26 cellular contexts compared by ENCODE assay signal in the genomic region with DNA sequence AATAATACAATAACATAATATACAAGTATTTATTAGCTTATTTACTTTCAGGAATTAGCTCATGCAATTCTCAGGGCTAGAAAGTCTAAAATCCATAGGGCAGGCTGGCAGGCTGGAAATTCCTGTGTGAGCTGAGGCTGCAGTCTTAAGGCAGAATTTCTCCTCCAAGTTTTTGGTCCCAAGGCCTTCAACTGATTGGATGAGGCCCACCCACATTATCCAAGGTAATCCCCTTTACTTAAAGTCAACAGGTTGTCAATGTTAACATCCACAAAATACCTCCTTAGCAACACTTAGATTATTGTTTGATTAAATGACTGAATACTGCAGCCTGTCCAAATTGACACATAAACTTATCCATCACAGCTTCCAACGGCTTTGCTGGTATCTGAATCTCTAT. TPM values are rescaled to one million over a fixed set of nuclear protein-coding genes. Genes with fewer than 3 reads are reported as not detected.
"Had no signal": no experiment of that assay in that cellular context is flagged by ENCODE, and none has a peak within 500 bp of the region (broad histone marks: within the 10 kb centered on the region; RNA-seq: fewer than 3 reads in every experiment).

No MANE protein-coding gene starts in this region.

- H3K4me3 ChIP-seq: coronary artery, esophagus squamous epithelium, gastrocnemius medialis, heart right ventricle, left lung, lower lobe of right lung, mucosa of descending colon had no signal

- H3K27me3 ChIP-seq: dorsolateral prefrontal cortex, esophagus squamous epithelium, gastrocnemius medialis, heart right ventricle, left lung had no signal

- H3K4me1 ChIP-seq: esophagus squamous epithelium, gastrocnemius medialis, left lung, lower lobe of right lung had no signal

- DNase-seq: dermis blood vessel endothelial cell; dorsolateral prefrontal cortex; effector CD4-positive, alpha-beta T cell; effector memory CD4-positive, alpha-beta T cell; erythroblast; esophagus squamous epithelium; foreskin fibroblast; foreskin melanocyte; gastrocnemius medialis; glutamatergic neuron; head of caudate nucleus; heart right ventricle; hippocampal formation; left cardiac atrium; left lung; left ventricle myocardium superior; lower lobe of right lung; mesenchymal stem cell; mucosa of descending colon; naive B cell; naive thymus-derived CD8-positive, alpha-beta T cell had no signal

- H3K36me3 ChIP-seq: esophagus squamous epithelium, gastrocnemius medialis, heart right ventricle, left lung, lower lobe of right lung had no signal

- H3K9me3 ChIP-seq: esophagus squamous epithelium, gastrocnemius medialis, heart right ventricle, left lung, lower lobe of right lung, mucosa of descending colon had no signal

- FAIRE-seq: islet of Langerhans had no signal

- H3K27ac ChIP-seq: coronary artery, dorsolateral prefrontal cortex, epithelial cell of prostate, esophagus squamous epithelium, gastrocnemius medialis, heart right ventricle, left lung, lower lobe of right lung had no signal

- ATAC-seq: esophagus mucosa; gastrocnemius medialis; heart right ventricle; left cardiac atrium; left lung; left ventricle myocardium superior; lower lobe of right lung; mucosa of descending colon; naive thymus-derived CD8-positive, alpha-beta T cell had no signal

RNA-seq across cellular contexts. Expression of gene SOX9, which starts 32.9 kb away (rescaled TPM):
- total RNA-seq: lung microvascular endothelial cell; naive thymus-derived CD8-positive, alpha-beta T cell had no signal
- polyA plus RNA-seq: naive thymus-derived CD8-positive, alpha-beta T cell had no signal
